Comparison of ENCODE assay signal across 11 cellular contexts in the genomic region with DNA sequence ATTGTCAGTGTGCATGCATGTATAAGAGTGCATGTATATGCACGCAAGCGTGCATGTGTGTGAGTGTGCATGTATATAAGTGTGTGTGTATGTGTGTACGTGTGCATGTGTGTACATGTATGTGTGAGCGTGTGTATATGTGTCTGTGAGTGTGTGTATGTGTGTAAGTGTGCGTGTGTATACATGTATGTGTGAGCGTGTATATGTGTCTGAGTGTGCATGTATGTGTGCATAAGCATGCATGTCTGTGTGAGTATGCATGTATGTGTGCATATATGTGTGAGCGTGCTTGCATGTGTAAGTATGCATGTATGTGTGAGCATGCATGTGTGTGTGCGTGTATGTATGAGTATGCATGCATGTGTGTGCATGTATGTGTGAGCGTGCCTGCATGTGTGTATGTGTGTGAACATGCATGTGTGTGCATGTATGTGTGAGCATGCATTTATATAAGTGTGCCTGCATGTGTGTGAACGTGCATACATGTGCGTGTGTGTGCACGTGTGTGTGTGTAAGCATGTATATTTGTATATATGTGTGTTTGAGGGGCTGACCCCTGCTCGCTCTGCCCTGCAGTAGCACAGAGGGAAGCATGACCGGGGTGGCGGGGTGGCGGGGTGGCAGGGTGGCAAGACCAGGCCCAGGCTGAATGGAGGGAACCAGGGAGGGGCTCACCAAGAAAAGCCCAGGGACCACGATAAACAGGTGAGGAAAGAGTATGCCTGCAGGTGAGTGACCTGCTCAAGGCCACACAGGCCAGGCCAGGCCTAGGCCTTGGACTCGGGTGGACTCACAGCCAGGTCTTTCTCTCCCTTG. TPM values are rescaled to one million over a fixed set of nuclear protein-coding genes. Genes with fewer than 3 reads are reported as not detected.
A peak's percentile ranks its signal among the peaks of the same experiment; 100 is the strongest.
DNase-seq lines count a peak whose midpoint lies in the region; ATAC-seq and FAIRE-seq lines count a peak whose summit lies in the region.
"Had no signal": no experiment of that assay in that cellular context is flagged by ENCODE, and none has a peak within 500 bp of the region (broad histone marks: within the 10 kb centered on the region; RNA-seq: fewer than 3 reads in every experiment).

No MANE protein-coding gene starts in this region.

- ATAC-seq in activated naive CD8-positive, alpha-beta T cell treated with anti-CD3 and anti-CD28 coated beads, Interleukin-2, amount 10 ng/mL, durations not matched to agents 7 days and 5 days (ENCODE audit: low read depth) = no peak
- no peak for ATAC-seq in natural killer cell treated with Interleukin-12 subunit alpha and Interleukin-12 subunit beta and Interleukin-15 and Interleukin-18, amount 100 ng/mL, for 72 hours
- no peak for ATAC-seq in HG02642 (IDR thresholded peaks at IDR 0.05; ENCODE audit: poor library complexity, unreplicated experiment)

- peaks cover 100% of the 10 kb centered on the region in 10 experiments for H3K4me1 ChIP-seq in BLaER1 treated with 17β-estradiol and CSF1 and Interleukin-3, amounts not matched to agents 10 nM and 100 nM

- peak overlapping the region; percentile 99 for H3K27ac Mint-ChIP-seq in activated naive CD8-positive, alpha-beta T cell treated with anti-CD3 and anti-CD28 coated beads, Interleukin-2, amount 10 ng/mL, durations not matched to agents 7 days and 5 days
- peak overlapping the region; percentile 99 to 100 for H3K27ac Mint-ChIP-seq in natural killer cell treated with Interleukin-12 subunit alpha and Interleukin-12 subunit beta and Interleukin-15 and Interleukin-18, amount 100 ng/mL, for 72 hours

- POLR2A ChIA-PET in activated naive CD8-positive, alpha-beta T cell treated with anti-CD3 and anti-CD28 coated beads, Interleukin-2, amount 10 ng/mL, durations not matched to agents 7 days and 5 days (lab: Charles Lee) = interaction anchor here (0.9 to 2.6 kb wide), 10 partner anchors 7 to 177 kb away, joined by 3 to 26 read pairs (median 8); a partner anchor contains a TSS

- peak overlapping the region in 6 of 10 experiments; percentile 21 to 50 (median 42); a peak in 5 of 20 replicates for H3K4me3 ChIP-seq in BLaER1 treated with 17β-estradiol and CSF1 and Interleukin-3, amounts not matched to agents 10 nM and 100 nM
- H3K4me3 ChIP-seq: ascending aorta had no signal

- H3K27ac ChIP-seq in BLaER1 treated with 17β-estradiol and CSF1 and Interleukin-3, amounts not matched to agents 10 nM and 100 nM = peak overlapping the region in 9 of 11 experiments; percentile 28 to 84 (median 58); a peak in 11 of 22 replicates

- H3K4me1 Mint-ChIP-seq in activated naive CD8-positive, alpha-beta T cell treated with anti-CD3 and anti-CD28 coated beads, Interleukin-2, amount 10 ng/mL, durations not matched to agents 7 days and 5 days = peaks cover 81% of the 10 kb centered on the region
- H3K4me1 Mint-ChIP-seq in natural killer cell treated with Interleukin-12 subunit alpha and Interleukin-12 subunit beta and Interleukin-15 and Interleukin-18, amount 100 ng/mL, for 72 hours (ENCODE audit: low read depth in 2 of 2) = peaks cover 68 to 76% of the 10 kb centered on the region in 2 donors

- no peaks in the 10 kb centered on the region for H3K27me3 ChIP-seq in BLaER1 treated with 17β-estradiol and CSF1 and Interleukin-3, amounts not matched to agents 10 nM and 100 nM
- H3K27me3 ChIP-seq: ascending aorta had no signal

- peak; percentile 9 for FAIRE-seq in GM18507 (lab: Jason Lieb, UNC)

- peaks cover 61% of the 10 kb centered on the region for H3K36me3 Mint-ChIP-seq in activated naive CD8-positive, alpha-beta T cell treated with anti-CD3 and anti-CD28 coated beads, Interleukin-2, amount 10 ng/mL, durations not matched to agents 7 days and 5 days
- H3K36me3 Mint-ChIP-seq in natural killer cell treated with Interleukin-12 subunit alpha and Interleukin-12 subunit beta and Interleukin-15 and Interleukin-18, amount 100 ng/mL, for 72 hours = peaks cover 12% of the 10 kb centered on the region

- peaks cover 0 to 84% (median 7%) of the 10 kb centered on the region in 11 experiments; a peak in 7 of 22 replicates for H4K20me1 ChIP-seq in BLaER1 treated with 17β-estradiol and CSF1 and Interleukin-3, amounts not matched to agents 10 nM and 100 nM

- H3K9me3 Mint-ChIP-seq in activated naive CD8-positive, alpha-beta T cell treated with anti-CD3 and anti-CD28 coated beads, Interleukin-2, amount 10 ng/mL, durations not matched to agents 7 days and 5 days = no peaks in the 10 kb centered on the region
- H3K9me3 Mint-ChIP-seq in natural killer cell treated with Interleukin-12 subunit alpha and Interleukin-12 subunit beta and Interleukin-15 and Interleukin-18, amount 100 ng/mL, for 72 hours = no peaks in the 10 kb centered on the region

- H3K9ac ChIP-seq in BLaER1 treated with 17β-estradiol and CSF1 and Interleukin-3, amounts not matched to agents 10 nM and 100 nM = peak overlapping the region in 7 of 11 experiments; percentile 36 to 74 (median 63); a peak in 9 of 22 replicates

- H3K9me3 ChIP-seq in BLaER1 treated with 17β-estradiol and CSF1 and Interleukin-3, amounts not matched to agents 10 nM and 100 nM (replicated peaks in 1 of 11) = no peaks in the 10 kb centered on the region
- H3K9me3 ChIP-seq: ascending aorta had no signal

- H3K27me3 Mint-ChIP-seq in activated naive CD8-positive, alpha-beta T cell treated with anti-CD3 and anti-CD28 coated beads, Interleukin-2, amount 10 ng/mL, durations not matched to agents 7 days and 5 days = no peaks in the 10 kb centered on the region
- H3K27me3 Mint-ChIP-seq in natural killer cell treated with Interleukin-12 subunit alpha and Interleukin-12 subunit beta and Interleukin-15 and Interleukin-18, amount 100 ng/mL, for 72 hours = no peaks in the 10 kb centered on the region

- DNase-seq in GM18507 (ENCODE audit: extremely low spot score, insufficient read length, low read depth) (no peak), EL (no peak), NCI-H1436 treated with DMSO at 0.1 percent for 48 hours (lab: John Stamatoyannopoulos, UW) (no peak), NCI-H510A treated with DMSO at 0.1 percent for 48 hours (lab: John Stamatoyannopoulos, UW) (no peak)
- DNase-seq in activated naive CD8-positive, alpha-beta T cell treated with anti-CD3 and anti-CD28 coated beads, Interleukin-2, amount 10 ng/mL, durations not matched to agents 7 days and 5 days = no peak
- DNase-seq in natural killer cell treated with Interleukin-12 subunit alpha and Interleukin-12 subunit beta and Interleukin-15 and Interleukin-18, amount 100 ng/mL, for 72 hours (ENCODE audit: low spot score) = no peak
- DNase-seq: NCI-H2227 treated with DMSO at 0.1 percent for 48 hours had no signal

- peak overlapping the region; percentile 83 for H3K4me3 Mint-ChIP-seq in activated naive CD8-positive, alpha-beta T cell treated with anti-CD3 and anti-CD28 coated beads, Interleukin-2, amount 10 ng/mL, durations not matched to agents 7 days and 5 days
- H3K4me3 Mint-ChIP-seq in natural killer cell treated with Interleukin-12 subunit alpha and Interleukin-12 subunit beta and Interleukin-15 and Interleukin-18, amount 100 ng/mL, for 72 hours = peak overlapping the region; percentile 99

- peaks cover 0 to 97% (median 8%) of the 10 kb centered on the region in 11 experiments; a peak in 11 of 22 replicates for H3K36me3 ChIP-seq in BLaER1 treated with 17β-estradiol and CSF1 and Interleukin-3, amounts not matched to agents 10 nM and 100 nM
- H3K36me3 ChIP-seq: ascending aorta had no signal

- H3K4me2 ChIP-seq in BLaER1 treated with 17β-estradiol and CSF1 and Interleukin-3, amounts not matched to agents 10 nM and 100 nM = peak overlapping the region; percentile 85 to 98 (median 97)

RNA-seq across cellular contexts. Expression of a gene that starts 26.3 kb away (rescaled TPM):
- total RNA-seq in activated naive CD8-positive, alpha-beta T cell treated with anti-CD3 and anti-CD28 coated beads, Interleukin-2, amount 10 ng/mL, durations not matched to agents 7 days and 5 days = 100 to 1,000 TPM; 149 to 157 TPM
- total RNA-seq in natural killer cell treated with Interleukin-12 subunit alpha and Interleukin-12 subunit beta and Interleukin-15 and Interleukin-18, amount 100 ng/mL, for 72 hours = 10 to 100 TPM; 36.0 to 41.1 TPM
- total RNA-seq: myocyte had no signal
